Comparison of ENCODE assay signal across 8 cellular contexts in genomic region chr2:181077128-181077709, GRCh38.
DNase-seq lines count a peak whose midpoint lies in the region; ATAC-seq and TF ChIP-seq lines count a peak whose summit lies in the region.

No MANE protein-coding gene starts in this region.

- ATAC-seq in Right ventricle myocardium inferior (no peak), GM21528 (IDR thresholded peaks at IDR 0.05; ENCODE audit: low FRiP score, unreplicated experiment) (peak; percentile 91)

- DNase-seq in cardiac muscle cell (ENCODE audit: low read depth in 1 of 2, low spot score in 1 of 2) (peak; percentile 70), Right ventricle myocardium inferior (ENCODE audit: missing footprints) (no peak), HT-29 (ENCODE audit: low spot score) (peak; percentile 66), RKO (ENCODE audit: low spot score) (peak; percentile 66), mucosa of gallbladder (ENCODE audit: low spot score) (peak; percentile 12), MG63 (no peak)
- peak; percentile 36 for DNase-seq in effector CD4-positive, alpha-beta T cell

- no peak overlapping the region for H3K4me3 ChIP-seq in cardiac muscle cell
- H3K4me3 ChIP-seq in MG63: no peak overlapping the region

- peak; percentile 70 for TF ChIP-seq CTCF in cardiac muscle cell (IDR thresholded peaks at IDR 0.05; ENCODE audit: low read depth, low read length)

- no peaks in the 10 kb centered on the region for H3K36me3 ChIP-seq in cardiac muscle cell
- no peaks in the 10 kb centered on the region for H3K36me3 ChIP-seq in MG63

- intact Hi-C loops in Right ventricle myocardium inferior (cut with DNase I): loop anchor here (5.0 kb wide), 1 partner anchor 390 kb away; no protein-coding TSS in a partner anchor

- no peaks in the 10 kb centered on the region for H3K4me1 ChIP-seq in cardiac muscle cell (ENCODE audit: low read depth)

- H3K27ac ChIP-seq in cardiac muscle cell: no peak overlapping the region

- no peaks in the 10 kb centered on the region for H3K9me3 ChIP-seq in cardiac muscle cell (ENCODE audit: low read depth)
- H3K9me3 ChIP-seq in MG63: no peaks in the 10 kb centered on the region

- H3K27me3 ChIP-seq in cardiac muscle cell (no peaks in the 10 kb centered on the region), MG63 (no peaks in the 10 kb centered on the region)

Comparison
In these comparisons a context has a peak if more than half of its experiments do, and no peak if none do; other contexts are left out.
1. DNase-seq: peak in cardiac muscle cell (2 of 2), HT-29 (single experiment), RKO (single experiment), effector CD4-positive, alpha-beta T cell (single experiment) and mucosa of gallbladder (single experiment); none in Right ventricle myocardium inferior (single experiment) and MG63 (single experiment).